Comparison of ENCODE assay signal across 12 cellular contexts in the genomic region with DNA sequence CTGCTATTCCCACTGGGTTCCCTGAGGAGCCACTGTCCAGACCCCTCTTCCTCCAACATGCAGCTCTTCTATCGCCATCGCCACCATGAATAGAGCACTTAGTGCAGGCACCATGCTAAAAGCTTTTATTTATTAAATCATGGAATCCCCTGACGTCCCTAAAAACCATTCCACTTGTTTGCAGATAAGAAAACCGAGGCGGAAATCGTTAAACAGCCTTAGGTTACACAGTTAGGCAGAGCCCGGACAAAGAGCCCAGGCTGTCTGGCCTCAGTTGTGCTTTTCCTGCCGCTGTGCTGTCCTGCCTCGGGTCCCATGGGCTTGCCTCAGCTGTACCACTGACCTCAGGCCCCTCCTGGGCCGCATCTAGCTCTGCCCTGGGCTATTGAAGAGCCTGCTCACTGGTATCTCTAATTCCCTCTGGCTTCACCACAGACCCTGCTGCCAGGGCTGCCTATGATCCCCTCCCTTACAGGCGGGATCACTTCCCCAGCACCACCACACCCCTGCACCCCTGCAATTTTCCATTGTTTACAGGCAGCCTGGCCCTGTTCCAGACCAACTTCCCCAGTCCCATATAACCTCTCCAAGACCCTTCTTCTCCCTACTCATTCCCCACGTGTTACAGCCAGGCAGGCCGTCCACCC. TPM values are rescaled to one million over a fixed set of nuclear protein-coding genes. Genes with fewer than 3 reads are reported as not detected.
DNase-seq lines count a peak whose midpoint lies in the region; ATAC-seq, FAIRE-seq and TF ChIP-seq lines count a peak whose summit lies in the region.
"Had no signal": no experiment of that assay in that cellular context is flagged by ENCODE, and none has a peak within 500 bp of the region (broad histone marks: within the 10 kb centered on the region; RNA-seq: fewer than 3 reads in every experiment).

No MANE protein-coding gene starts in this region.

- 77% methylated on average over 13 of the region's 13 CpGs for WGBS in A549 (ENCODE audit: missing lambda C conversion rate)

- no peaks in the 10 kb centered on the region for H3K4me1 Mint-ChIP-seq in activated T-cell treated with anti-CD3 and anti-CD28 coated beads, Interleukin-2, amount 50 U/mL, for 4 hours (ENCODE audit: low read depth)

- no peak overlapping the region for H2AFZ ChIP-seq in osteoblast (ENCODE audit: low read length)

- H3K27me3 ChIP-seq in osteoblast (ENCODE audit: insufficient read depth, low read length) = no peaks in the 10 kb centered on the region
- H3K27me3 ChIP-seq: SJSA1 had no signal

- H4K20me1 ChIP-seq in osteoblast (ENCODE audit: insufficient read depth, low read length) = no peaks in the 10 kb centered on the region

- no peak for TF ChIP-seq POLR2A in A549 (IDR thresholded peaks at IDR 0.05; ENCODE audit: low read length)

- POLR2A ChIA-PET in A549 (lab: Yijun Ruan, JAX) = no interaction called here
- POLR2A ChIA-PET in RWPE1 (lab: Yijun Ruan, JAX; ENCODE audit: low non-redundant PET) = no interaction called here

- peaks cover 3% of the 10 kb centered on the region for H3K27me3 Mint-ChIP-seq in activated T-cell treated with anti-CD3 and anti-CD28 coated beads, Interleukin-2, amount 50 U/mL, for 4 hours (ENCODE audit: low read depth)

- DNase-seq in A549 (ENCODE audit: low read depth in 1 of 2, low spot score in 1 of 2) = no peak
- DNase-seq in RWPE1 (ENCODE audit: low spot score) = no peak
- DNase-seq in fibroblast of villous mesenchyme (ENCODE audit: low read depth) = peak; percentile 72
- DNase-seq in osteoblast (ENCODE audit: insufficient read length, low spot score, missing footprints) = no peak
- no peak for DNase-seq in activated CD4-positive, alpha-beta T cell treated with anti-CD3 and anti-CD28 coated beads, Interleukin-2, amount 50 U/mL, for 48 hours
- no peak for DNase-seq in OCI-M1 (lab: John Stamatoyannopoulos, UW)
- no peak for DNase-seq in activated T-cell treated with anti-CD3 and anti-CD28 coated beads, Interleukin-2, amount 50 U/mL, for 4 hours
- DNase-seq: naive B cell had no signal

- peaks cover 15% of the 10 kb centered on the region for H3K4me1 ChIP-seq in A549
- H3K4me1 ChIP-seq in osteoblast (ENCODE audit: insufficient read depth, low read length) = peaks cover 40% of the 10 kb centered on the region

- no peaks in the 10 kb centered on the region for H3K36me3 Mint-ChIP-seq in activated T-cell treated with anti-CD3 and anti-CD28 coated beads, Interleukin-2, amount 50 U/mL, for 4 hours (ENCODE audit: insufficient read depth)
- H3K36me3 Mint-ChIP-seq: naive B cell had no signal

- peak overlapping the region in 1 of 2 experiments; percentile 43; a peak in 2 of 6 replicates for H3K27ac ChIP-seq in A549
- H3K27ac ChIP-seq in RWPE1 = peak overlapping the region; percentile 56; the same call in 1 of the 2 replicates
- H3K27ac ChIP-seq in osteoblast (ENCODE audit: low read depth, low read length) = peak overlapping the region; percentile 55
- H3K27ac ChIP-seq: SJSA1 had no signal

- no peak overlapping the region for H3K4me3 Mint-ChIP-seq in activated T-cell treated with anti-CD3 and anti-CD28 coated beads, Interleukin-2, amount 50 U/mL, for 4 hours

- peak overlapping the region; percentile 48; the same call in 1 of the 3 replicates for H3K4me2 ChIP-seq in A549
- H3K4me2 ChIP-seq in osteoblast (ENCODE audit: insufficient read depth, low read length) = peak overlapping the region; percentile 72

- H3K4me3 ChIP-seq in A549 = no peak overlapping the region
- no peak overlapping the region for H3K4me3 ChIP-seq in fibroblast of villous mesenchyme (ENCODE audit: low read depth, low read length)
- peak overlapping the region; percentile 24 for H3K4me3 ChIP-seq in osteoblast (ENCODE audit: insufficient read depth, low read length)
- H3K4me3 ChIP-seq: GM12878, SJSA1 had no signal

- H3K79me2 ChIP-seq in osteoblast (ENCODE audit: insufficient read depth, low read length) = no peaks in the 10 kb centered on the region

- no peak for FAIRE-seq in A549 (lab: Jason Lieb, UNC)
- FAIRE-seq: GM12878 had no signal

- ATAC-seq in A549 (no peak), HG02981 (IDR thresholded peaks at IDR 0.05; ENCODE audit: unreplicated experiment) (no peak)
- ATAC-seq in activated T-cell treated with anti-CD3 and anti-CD28 coated beads, Interleukin-2, amount 50 U/mL, for 4 hours = no peak
- ATAC-seq: activated CD4-positive, CD25-positive, alpha-beta regulatory T cell treated with anti-CD3 and anti-CD28 coated beads, Interleukin-2, amount 50 U/mL, for 24 hours had no signal

- CTCF ChIA-PET in A549 (lab: Yijun Ruan, JAX) (interaction anchor here (1.1 to 5.0 kb wide), 4 partner anchors 18 to 62 kb away, joined by 3 to 49 read pairs (median 16); no protein-coding TSS in a partner anchor), RWPE1 (lab: Yijun Ruan, JAX) (interaction anchor here (0.6 to 0.9 kb wide), 2 partner anchors 34 to 198 kb away, joined by 3 to 6 read pairs; no protein-coding TSS in a partner anchor)

- TF ChIP-seq RAD21 in A549 (conservative IDR thresholded peaks at IDR 0.05 in 1 of 2, IDR thresholded peaks at IDR 0.05 in 1 of 2) = no peak

- H3K36me3 ChIP-seq in osteoblast (ENCODE audit: insufficient read depth, low read length) = no peaks in the 10 kb centered on the region
- H3K36me3 ChIP-seq: SJSA1 had no signal

- TF ChIP-seq CTCF in A549 (IDR thresholded peaks at IDR 0.05) (no peak), RWPE1 (conservative IDR thresholded peaks at IDR 0.05; ENCODE audit: low read depth) (no peak), fibroblast of villous mesenchyme (IDR thresholded peaks at IDR 0.05; ENCODE audit: insufficient read depth, low read depth, low read length) (no peak), osteoblast (IDR thresholded peaks at IDR 0.05; ENCODE audit: extremely low read depth, low read depth, low read length) (no peak)

- H3K9me3 ChIP-seq in A549 = no peaks in the 10 kb centered on the region
- no peaks in the 10 kb centered on the region for H3K9me3 ChIP-seq in osteoblast (ENCODE audit: low read depth, low read length)
- H3K9me3 ChIP-seq: SJSA1 had no signal

- TF ChIP-seq EP300 in A549 (IDR thresholded peaks at IDR 0.05) = no peak

- H3K9me3 Mint-ChIP-seq in activated T-cell treated with anti-CD3 and anti-CD28 coated beads, Interleukin-2, amount 50 U/mL, for 4 hours = no peaks in the 10 kb centered on the region
- H3K9me3 Mint-ChIP-seq: naive B cell had no signal

TF ChIP-seq in A549, 52 proteins besides CTCF, POLR2A, EP300 and RAD21:
- TF ChIP-seq EHMT2 (IDR thresholded peaks at IDR 0.05; ENCODE audit: low read depth) (no peak), FOSB (CRISPR knock-in tag; IDR thresholded peaks at IDR 0.05) (no peak), TP53 (CRISPR knock-in tag; IDR thresholded peaks at IDR 0.05) (no peak), HOXB5 (CRISPR knock-in tag; IDR thresholded peaks at IDR 0.05) (no peak), MYC (IDR thresholded peaks at IDR 0.05; ENCODE audit: borderline replicate concordance, low read length) (no peak)

RNA-seq across cellular contexts. Expression of a gene that starts 13.0 kb away (rescaled TPM):
- polyA plus RNA-seq in A549 (2011; rRNA removed) (11.3 and 11.7 TPM in 2 replicates), A549 (2017; fragmentation: RNase III; extraction: RNeasy Plus Mini Kit Qiagen cat#74134 plus additional on column Dnase treatment) (12.5 to 13.2 TPM (median 12.8 TPM) in 3 replicates)
- 7.8 and 10.0 TPM in 2 replicates for polyA plus RNA-seq in A549 (2012; cell fraction: cytosol; rRNA removed)
- 11.7 and 17.0 TPM in 2 replicates for polyA plus RNA-seq in A549 (2012; cell fraction: nucleus; rRNA removed)
- 12.6 and 14.5 TPM in 2 replicates for polyA minus RNA-seq in A549 (2011; rRNA and poly(A)+ RNA removed)
- total RNA-seq in fibroblast of villous mesenchyme (1.9 and 5.2 TPM in 2 replicates), osteoblast (19.2 and 23.5 TPM in 2 replicates)
- under 1 TPM; 0.14 to 0.43 (median 0.32) TPM for total RNA-seq in activated T-cell treated with anti-CD3 and anti-CD28 coated beads, Interleukin-2, amount 50 U/mL, for 4 hours
- total RNA-seq: GM12878 had no signal
